In genomic region chr7:24436131-24436920, GRCh38 we compare ENCODE assay signal across 27 cellular contexts.
"Had no signal": no experiment of that assay in that cellular context is flagged by ENCODE, and none has a peak within 500 bp of the region (broad histone marks: within the 10 kb centered on the region; RNA-seq: fewer than 3 reads in every experiment).

No MANE protein-coding gene starts in this region.

- H3K4me1 ChIP-seq: heart right ventricle, prostate gland, upper lobe of left lung had no signal

- H3K27me3 Mint-ChIP-seq: activated CD8-positive, alpha-beta memory T cell treated with anti-CD3 and anti-CD28 coated beads, Interleukin-2, amount 10 ng/mL, durations not matched to agents 7 days and 5 days; activated CD8-positive, alpha-beta T cell treated with anti-CD3 and anti-CD28 coated beads for 36 hours; activated naive CD4-positive, alpha-beta T cell treated with anti-CD3 and anti-CD28 coated beads, Interleukin-2, amount 50 U/mL, for 24 hours had no signal

- H3K4me3 ChIP-seq: heart right ventricle, ovary, prostate gland, upper lobe of left lung had no signal

- H3K9me3 Mint-ChIP-seq: activated CD8-positive, alpha-beta T cell treated with anti-CD3 and anti-CD28 coated beads for 36 hours; activated naive CD4-positive, alpha-beta T cell treated with anti-CD3 and anti-CD28 coated beads, Interleukin-2, amount 50 U/mL, for 24 hours; memory B cell; nephron had no signal

- H3K4me1 Mint-ChIP-seq: nephron had no signal

- H3K4me3 Mint-ChIP-seq: activated CD4-positive, alpha-beta T cell treated with anti-CD3 and anti-CD28 coated beads, Interleukin-2, amount 10 ng/mL, durations not matched to agents 7 days and 5 days; activated CD8-positive, alpha-beta memory T cell treated with anti-CD3 and anti-CD28 coated beads, Interleukin-2, amount 10 ng/mL, durations not matched to agents 7 days and 5 days; activated CD8-positive, alpha-beta T cell treated with anti-CD3 and anti-CD28 coated beads for 36 hours; activated naive CD4-positive, alpha-beta T cell treated with anti-CD3 and anti-CD28 coated beads, Interleukin-2, amount 50 U/mL, for 24 hours; activated T-helper 1 cell treated with anti-CD3 and anti-CD28 coated beads, Interleukin-12 subunit alpha, Interleukin-12 subunit beta, Interleukin-2, Interleukin-4 antibody, amounts not matched to agents 30 ng/mL and 10 ng/mL and 1 ng/mL, durations not matched to agents 14 hours and 24 hours and 36 hours; memory B cell; nephron had no signal

- H3K27ac Mint-ChIP-seq: activated CD4-positive, alpha-beta T cell treated with anti-CD3 and anti-CD28 coated beads, Interleukin-2, amount 10 ng/mL, durations not matched to agents 7 days and 5 days; activated CD8-positive, alpha-beta memory T cell treated with anti-CD3 and anti-CD28 coated beads, Interleukin-2, amount 10 ng/mL, durations not matched to agents 7 days and 5 days; activated CD8-positive, alpha-beta T cell treated with anti-CD3 and anti-CD28 coated beads for 36 hours; activated naive CD4-positive, alpha-beta T cell treated with anti-CD3 and anti-CD28 coated beads, Interleukin-2, amount 50 U/mL, for 24 hours; activated T-helper 1 cell treated with anti-CD3 and anti-CD28 coated beads, Interleukin-12 subunit alpha, Interleukin-12 subunit beta, Interleukin-2, Interleukin-4 antibody, amounts not matched to agents 30 ng/mL and 10 ng/mL and 1 ng/mL, durations not matched to agents 14 hours and 24 hours and 36 hours; memory B cell; nephron had no signal

- H3K27ac ChIP-seq: brain microvascular endothelial cell, heart right ventricle, neutrophil, ovary, prostate gland, upper lobe of left lung had no signal

- DNase-seq: activated CD4-positive, alpha-beta T cell treated with anti-CD3 and anti-CD28 coated beads, Interleukin-2, amount 10 ng/mL, durations not matched to agents 7 days and 5 days; activated CD4-positive, CD25-positive, alpha-beta regulatory T cell treated with anti-CD3 and anti-CD28 coated beads, Interleukin-2, amount 50 U/mL, for 72 hours; activated CD8-positive, alpha-beta memory T cell treated with anti-CD3 and anti-CD28 coated beads, Interleukin-2, amount 10 ng/mL, durations not matched to agents 7 days and 5 days; activated CD8-positive, alpha-beta T cell treated with anti-CD3 and anti-CD28 coated beads for 36 hours; activated gamma-delta T cell; activated T-cell treated with anti-CD3 and anti-CD28 coated beads for 4 hours; aorta; brain microvascular endothelial cell; caudate nucleus; dermis blood vessel endothelial cell; effector CD8-positive, alpha-beta T cell; erythroblast; foreskin fibroblast; heart right ventricle; islet precursor cell; left cardiac atrium; ovary; stimulated activated CD4-positive, alpha-beta T cell treated with anti-CD3 and anti-CD28 coated beads, Interleukin-12 subunit alpha, Interleukin-12 subunit beta, amount 100 ng/mL, for 4 hours; stimulated activated CD4-positive, alpha-beta T cell treated with anti-CD3 and anti-CD28 coated beads, Interleukin-4, amount 100 ng/mL, for 4 hours; stimulated activated naive CD8-positive, alpha-beta T cell treated with anti-CD3 and anti-CD28 coated beads, Interleukin-15, Interleukin-2, amounts not matched to agents 100 U/mL and 50 U/mL, for 24 hours; upper lobe of left lung had no signal

- H3K36me3 ChIP-seq: brain microvascular endothelial cell, heart right ventricle, neutrophil, ovary, prostate gland, upper lobe of left lung had no signal

- H3K36me3 Mint-ChIP-seq: activated CD8-positive, alpha-beta memory T cell treated with anti-CD3 and anti-CD28 coated beads, Interleukin-2, amount 10 ng/mL, durations not matched to agents 7 days and 5 days; activated naive CD4-positive, alpha-beta T cell treated with anti-CD3 and anti-CD28 coated beads, Interleukin-2, amount 50 U/mL, for 24 hours; memory B cell had no signal

- ATAC-seq: activated CD8-positive, alpha-beta memory T cell treated with anti-CD3 and anti-CD28 coated beads, Interleukin-2, amount 10 ng/mL, durations not matched to agents 7 days and 5 days; activated CD8-positive, alpha-beta T cell treated with anti-CD3 and anti-CD28 coated beads for 36 hours; heart right ventricle; left cardiac atrium; stimulated activated naive CD8-positive, alpha-beta T cell treated with anti-CD3 and anti-CD28 coated beads, Interleukin-15, Interleukin-2, amounts not matched to agents 100 U/mL and 50 U/mL, for 24 hours had no signal

- H3K9me3 ChIP-seq: neutrophil, prostate gland, upper lobe of left lung had no signal

- H3K27me3 ChIP-seq: brain microvascular endothelial cell, heart right ventricle, neutrophil, ovary, upper lobe of left lung had no signal
